24 cellular contexts compared by ENCODE assay signal in genomic region chr14:101620039-101620788, GRCh38. TPM values are rescaled to one million over a fixed set of nuclear protein-coding genes. Genes with fewer than 3 reads are reported as not detected.
"Had no signal": no experiment of that assay in that cellular context is flagged by ENCODE, and none has a peak within 500 bp of the region (broad histone marks: within the 10 kb centered on the region; RNA-seq: fewer than 3 reads in every experiment).

No MANE protein-coding gene starts in this region.

- H3K36me3 ChIP-seq: gastroesophageal sphincter, pancreas, prostate gland, sigmoid colon, suprapubic skin, tibial artery, upper lobe of left lung, uterus had no signal

- H3K27ac ChIP-seq: gastroesophageal sphincter, pancreas, prostate gland, sigmoid colon, skin epidermis, suprapubic skin, tibial artery, upper lobe of left lung, uterus had no signal

- DNase-seq: central memory CD4-positive, alpha-beta T cell; effector memory CD4-positive, alpha-beta T cell; immature natural killer cell; mammary epithelial cell; natural killer cell; nucleus accumbens; sigmoid colon; stimulated activated CD4-positive, alpha-beta T cell treated with anti-CD3 and anti-CD28 coated beads, Interleukin-12 subunit alpha, Interleukin-12 subunit beta, amount 100 ng/mL, for 4 hours; stimulated activated naive CD4-positive, alpha-beta T cell treated with Interleukin-2 at 50 U/mL for 16 hours; tibial artery; upper lobe of left lung had no signal

- H3K36me3 Mint-ChIP-seq: immature natural killer cell, natural killer cell had no signal

- FAIRE-seq: endometrium, keratinocyte, pancreas had no signal

- H3K9me3 Mint-ChIP-seq: immature natural killer cell, natural killer cell, neural crest cell had no signal

- H3K4me1 ChIP-seq: gastroesophageal sphincter, pancreas, prostate gland, sigmoid colon, suprapubic skin, tibial artery, upper lobe of left lung, uterus had no signal

- H3K9me3 ChIP-seq: gastroesophageal sphincter, mucosa of descending colon, pancreas, prostate gland, sigmoid colon, suprapubic skin, upper lobe of left lung, uterus had no signal

- H3K4me3 ChIP-seq: gastroesophageal sphincter, mucosa of descending colon, pancreas, prostate gland, sigmoid colon, skin epidermis, suprapubic skin, tibial artery, upper lobe of left lung, uterus had no signal

- H3K27me3 ChIP-seq: gastroesophageal sphincter, pancreas, sigmoid colon, suprapubic skin, tibial artery, upper lobe of left lung, uterus had no signal

- H3K27ac Mint-ChIP-seq: immature natural killer cell, natural killer cell had no signal

- ATAC-seq: esophagus mucosa, gastroesophageal sphincter, mucosa of descending colon, natural killer cell, pancreas had no signal

- H3K4me3 Mint-ChIP-seq: immature natural killer cell, natural killer cell, neural crest cell had no signal

RNA-seq across cellular contexts. Expression of gene DIO3, which starts 58.9 kb away (rescaled TPM):
- total RNA-seq: fibroblast of villous mesenchyme, mammary epithelial cell, natural killer cell, renal cortical epithelial cell had no signal
- polyA plus RNA-seq: immature natural killer cell, keratinocyte, mammary epithelial cell had no signal
